Comparison of ENCODE assay signal across 1 cellular context in genomic region chr17:4641297-4642195, GRCh38.
TF ChIP-seq lines count a peak whose summit lies in the region.

Gene ALOX15 (minus strand): TSS chr17:4641678. CDS start chr17:4641651, 27 bp downstream.

TF ChIP-seq in SK-N-SH, 30 proteins besides CTCF, POLR2A, EP300 and RAD21 (continued from another document):
- TF ChIP-seq ZBTB33 (IDR thresholded peaks at IDR 0.05; ENCODE audit: borderline replicate concordance, low read depth) (no peak), SIN3A (IDR thresholded peaks at IDR 0.05; ENCODE audit: borderline replicate concordance, low read depth, low read length) (no peak)
